20 cellular contexts compared by ENCODE assay signal in genomic region chr2:238863231-238863630, GRCh38. TPM values are rescaled to one million over a fixed set of nuclear protein-coding genes. Genes with fewer than 3 reads are reported as not detected.
DNase-seq lines count a peak whose midpoint lies in the region; ATAC-seq and TF ChIP-seq lines count a peak whose summit lies in the region.
"Had no signal": no experiment of that assay in that cellular context is flagged by ENCODE, and none has a peak within 500 bp of the region (broad histone marks: within the 10 kb centered on the region; RNA-seq: fewer than 3 reads in every experiment).

No MANE protein-coding gene starts in this region.

- no peaks in the 10 kb centered on the region for H3K27me3 ChIP-seq in mammary epithelial cell (ENCODE audit: insufficient read depth, low read length)
- H3K27me3 ChIP-seq in esophagus squamous epithelium = no peaks in the 10 kb centered on the region
- H3K27me3 ChIP-seq in prostate gland (replicated peaks; ENCODE audit: insufficient read depth) = no peaks in the 10 kb centered on the region

- H3K27ac Mint-ChIP-seq in MCF 10A (ENCODE audit: low read depth, unreplicated experiment) = peak overlapping the region; percentile 95
- no peak overlapping the region for H3K27ac Mint-ChIP-seq in activated naive CD4-positive, alpha-beta T cell treated with anti-CD3 and anti-CD28 coated beads, Interleukin-2, amount 50 U/mL, for 72 hours
- H3K27ac Mint-ChIP-seq: activated naive CD8-positive, alpha-beta T cell treated with anti-CD3 and anti-CD28 coated beads, Interleukin-2, amount 10 ng/mL, durations not matched to agents 7 days and 5 days; naive thymus-derived CD8-positive, alpha-beta T cell had no signal

- H3K4me2 ChIP-seq in mammary epithelial cell (ENCODE audit: insufficient read depth, low read depth, low read length) = no peak overlapping the region

- H2AFZ ChIP-seq in mammary epithelial cell (ENCODE audit: low read depth, low read length) = no peak overlapping the region

- no peak for DNase-seq in MCF 10A (ENCODE audit: unreplicated experiment)
- DNase-seq in mammary epithelial cell = no peak
- no peak for DNase-seq in esophagus squamous epithelium (lab: John Stamatoyannopoulos, UW)
- no peak for DNase-seq in prostate gland (ENCODE audit: low spot score)
- no peak for DNase-seq in iPS-NIHi7 (ENCODE audit: extremely low spot score)
- no peak for DNase-seq in omental fat pad (ENCODE audit: low spot score)
- no peak for DNase-seq in activated naive CD4-positive, alpha-beta T cell treated with anti-CD3 and anti-CD28 coated beads, Interleukin-2, amount 50 U/mL, for 72 hours (ENCODE audit: low spot score in 2 of 2)
- DNase-seq: activated CD4-positive, alpha-beta T cell treated with anti-CD3 and anti-CD28 coated beads for 48 hours; activated naive CD8-positive, alpha-beta T cell treated with anti-CD3 and anti-CD28 coated beads, Interleukin-2, amount 10 ng/mL, durations not matched to agents 7 days and 5 days; activated T-cell treated with anti-CD3 and anti-CD28 coated beads, Interleukin-2, amount 50 U/mL, for 4 hours; CD4-positive, CD25-positive, alpha-beta regulatory T cell; DND-41; gastrocnemius medialis; MM.1S; naive thymus-derived CD8-positive, alpha-beta T cell; NCI-H187; NCI-H345; SIG-M5; stimulated activated CD4-positive, alpha-beta T cell treated with anti-CD3 and anti-CD28 coated beads, Interleukin-1b, Interleukin-23, amount 100 ng/mL, for 48 hours had no signal

- H3K27me3 Mint-ChIP-seq in MCF 10A (ENCODE audit: insufficient read depth, unreplicated experiment) = no peaks in the 10 kb centered on the region

- intact Hi-C loops in MCF 10A (cut with micrococcal nuclease) = loop anchor here (5.0 kb wide), 1 partner anchor 84 kb away; no protein-coding TSS in a partner anchor
- intact Hi-C loops in mammary epithelial cell (cut with micrococcal nuclease) = no loop called here
- intact Hi-C loops in esophagus squamous epithelium (cut with DNase I) = no loop called here
- intact Hi-C loops in prostate gland (cut with DNase I) = no loop called here

- TF ChIP-seq CTCF in MCF 10A (IDR thresholded peaks at IDR 0.05; ENCODE audit: unreplicated experiment) = no peak
- no peak for TF ChIP-seq CTCF in mammary epithelial cell (conservative IDR thresholded peaks at IDR 0.05 in 1 of 2, IDR thresholded peaks at IDR 0.05 in 1 of 2; ENCODE audit: extremely low read depth in 1 of 2, insufficient read depth in 1 of 2, low read depth in 1 of 2, low read length in 2 of 2)
- TF ChIP-seq CTCF in esophagus squamous epithelium (IDR thresholded peaks at IDR 0.05) = no peak
- TF ChIP-seq CTCF in prostate gland (IDR thresholded peaks at IDR 0.05) = no peak
- TF ChIP-seq CTCF in omental fat pad (IDR thresholded peaks at IDR 0.05) = no peak

- TF ChIP-seq POLR2A in esophagus squamous epithelium (IDR thresholded peaks at IDR 0.05) (no peak), prostate gland (IDR thresholded peaks at IDR 0.05) (no peak)

- H3K36me3 ChIP-seq in mammary epithelial cell (ENCODE audit: insufficient read depth, low read length) (no peaks in the 10 kb centered on the region), esophagus squamous epithelium (no peaks in the 10 kb centered on the region), prostate gland (no peaks in the 10 kb centered on the region)
- H3K36me3 ChIP-seq: gastrocnemius medialis had no signal

- no peaks in the 10 kb centered on the region for H3K9me3 Mint-ChIP-seq in MCF 10A (ENCODE audit: unreplicated experiment)
- no peaks in the 10 kb centered on the region for H3K9me3 Mint-ChIP-seq in activated naive CD4-positive, alpha-beta T cell treated with anti-CD3 and anti-CD28 coated beads, Interleukin-2, amount 50 U/mL, for 72 hours
- H3K9me3 Mint-ChIP-seq: activated naive CD8-positive, alpha-beta T cell treated with anti-CD3 and anti-CD28 coated beads, Interleukin-2, amount 10 ng/mL, durations not matched to agents 7 days and 5 days; activated T-cell treated with anti-CD3 and anti-CD28 coated beads, Interleukin-2, amount 50 U/mL, for 4 hours; naive thymus-derived CD8-positive, alpha-beta T cell had no signal

- no peaks in the 10 kb centered on the region for H4K20me1 ChIP-seq in mammary epithelial cell (ENCODE audit: insufficient read depth, low read length)

- peaks cover 20% of the 10 kb centered on the region for H3K36me3 Mint-ChIP-seq in MCF 10A (ENCODE audit: insufficient read depth, unreplicated experiment)
- no peaks in the 10 kb centered on the region for H3K36me3 Mint-ChIP-seq in activated naive CD4-positive, alpha-beta T cell treated with anti-CD3 and anti-CD28 coated beads, Interleukin-2, amount 50 U/mL, for 72 hours
- H3K36me3 Mint-ChIP-seq: activated naive CD8-positive, alpha-beta T cell treated with anti-CD3 and anti-CD28 coated beads, Interleukin-2, amount 10 ng/mL, durations not matched to agents 7 days and 5 days; CD4-positive, CD25-positive, alpha-beta regulatory T cell; naive thymus-derived CD8-positive, alpha-beta T cell had no signal

- H3K27ac ChIP-seq in mammary epithelial cell (ENCODE audit: insufficient read depth, low read depth, low read length) = no peak overlapping the region
- H3K27ac ChIP-seq in esophagus squamous epithelium = peak overlapping the region; percentile 66 to 89 (median 84)
- H3K27ac ChIP-seq in prostate gland = peak overlapping the region; percentile 71 to 72

- no peak for ATAC-seq in HG03521 (IDR thresholded peaks at IDR 0.05; ENCODE audit: unreplicated experiment)
- ATAC-seq in omental fat pad (ENCODE audit: low FRiP score) = no peak
- ATAC-seq in activated naive CD4-positive, alpha-beta T cell treated with anti-CD3 and anti-CD28 coated beads, Interleukin-2, amount 50 U/mL, for 72 hours = no peak
- ATAC-seq: activated T-cell treated with anti-CD3 and anti-CD28 coated beads, Interleukin-2, amount 50 U/mL, for 4 hours; gastrocnemius medialis; naive thymus-derived CD8-positive, alpha-beta T cell had no signal

- no peak overlapping the region for H3K4me3 Mint-ChIP-seq in MCF 10A (ENCODE audit: unreplicated experiment)
- H3K4me3 Mint-ChIP-seq: activated naive CD8-positive, alpha-beta T cell treated with anti-CD3 and anti-CD28 coated beads, Interleukin-2, amount 10 ng/mL, durations not matched to agents 7 days and 5 days; activated T-cell treated with anti-CD3 and anti-CD28 coated beads, Interleukin-2, amount 50 U/mL, for 4 hours; CD4-positive, CD25-positive, alpha-beta regulatory T cell; naive thymus-derived CD8-positive, alpha-beta T cell had no signal

- 88% methylated on average over 9 of the region's 14 CpGs for WGBS in mammary epithelial cell (ENCODE audit: low coverage, missing lambda C conversion rate)
- WGBS in esophagus squamous epithelium, 2 donors = 92 to 94% methylated on average over 14 of the region's 14 CpGs
- WGBS in prostate gland = 95% methylated on average over 14 of the region's 14 CpGs

- BruUV-seq in MCF 10A (replicated peaks; lab: Mats Ljungman, UMichigan) = no TSS peak
- no TSS peak for BruUV-seq in mammary epithelial cell (replicated peaks; lab: Mats Ljungman, UMichigan)

- CTCF ChIA-PET in MCF 10A (lab: Yijun Ruan, JAX) = interaction anchor here (0.7 to 1.9 kb wide), 5 partner anchors 15 to 110 kb away, joined by 3 to 5 read pairs (median 3); partner anchors contain the start of gene TWIST2
- CTCF ChIA-PET in mammary epithelial cell (lab: Charles Lee; ENCODE audit: low non-redundant PET) = no interaction called here

- H3K4me1 Mint-ChIP-seq in MCF 10A (ENCODE audit: insufficient read depth, unreplicated experiment) = peaks cover 47% of the 10 kb centered on the region
- H3K4me1 Mint-ChIP-seq: activated naive CD8-positive, alpha-beta T cell treated with anti-CD3 and anti-CD28 coated beads, Interleukin-2, amount 10 ng/mL, durations not matched to agents 7 days and 5 days had no signal

- H3K79me2 ChIP-seq in mammary epithelial cell (ENCODE audit: insufficient read depth, low read length) = peaks cover 59% of the 10 kb centered on the region

- H3K9ac ChIP-seq in mammary epithelial cell (ENCODE audit: insufficient read depth, low read length) = no peak overlapping the region

- dilution Hi-C loops in mammary epithelial cell (cut with HindIII; ENCODE audit: low sequenced_read_pairs) = no loop called here

- H3K4me1 ChIP-seq in mammary epithelial cell (ENCODE audit: insufficient read depth, low read length) (peaks cover 31% of the 10 kb centered on the region), esophagus squamous epithelium (peaks cover 20 to 76% (median 21%) of the 10 kb centered on the region in 3 donors), prostate gland (replicated peaks) (peaks cover 8% of the 10 kb centered on the region)

- POLR2A ChIA-PET in MCF 10A (lab: Yijun Ruan, JAX) = interaction anchor here (0.6 to 4.9 kb wide), 4 partner anchors 13 to 142 kb away, joined by 3 to 54 read pairs (median 4); partner anchors contain the start of gene TWIST2

- H3K9me3 ChIP-seq in mammary epithelial cell (replicated peaks; ENCODE audit: insufficient read depth, low read length) (no peaks in the 10 kb centered on the region), esophagus squamous epithelium (no peaks in the 10 kb centered on the region), prostate gland (no peaks in the 10 kb centered on the region)
- H3K9me3 ChIP-seq: gastrocnemius medialis had no signal

- in situ Hi-C loops in mammary epithelial cell (cut with MboI; ENCODE audit: low sequenced_read_pairs in 2 of 2) = no loop called here

- H3K4me3 ChIP-seq in mammary epithelial cell (replicated peaks in 1 of 3; ENCODE audit: insufficient read depth in 1 of 3, low read depth in 2 of 3, low read length in 3 of 3) = no peak overlapping the region
- no peak overlapping the region for H3K4me3 ChIP-seq in esophagus squamous epithelium
- H3K4me3 ChIP-seq in prostate gland = no peak overlapping the region
- H3K4me3 ChIP-seq: gastrocnemius medialis had no signal

RNA-seq across cellular contexts. Expression of gene TWIST2, which starts 15.3 kb away (rescaled TPM):
- 30.2 and 31.6 TPM in 2 replicates for total RNA-seq in MCF 10A (2022)
- 10 to 100 TPM in 1 of 2 donors, under 1 TPM in 1; 0.83 to 17.6 TPM for total RNA-seq in mammary epithelial cell
- 23.2 TPM for polyA plus RNA-seq in mammary epithelial cell
- polyA minus RNA-seq in mammary epithelial cell = 2.3 TPM
- total RNA-seq in esophagus squamous epithelium = 10 to 100 TPM in 1 of 4 donors, 1 to 10 TPM in 3; 3.1 to 33.0 (median 4.9) TPM
- total RNA-seq in prostate gland = 10 to 100 TPM; 23.5 to 52.9 TPM
- 100 to 1,000 TPM in 2 of 4 donors, 10 to 100 TPM in 2; 90.8 to 141 (median 116) TPM for total RNA-seq in omental fat pad
- not detected for total RNA-seq in activated naive CD4-positive, alpha-beta T cell treated with anti-CD3 and anti-CD28 coated beads, Interleukin-2, amount 50 U/mL, for 72 hours
- total RNA-seq: activated naive CD8-positive, alpha-beta T cell treated with anti-CD3 and anti-CD28 coated beads, Interleukin-2, amount 10 ng/mL, durations not matched to agents 7 days and 5 days; activated T-cell treated with anti-CD3 and anti-CD28 coated beads, Interleukin-2, amount 50 U/mL, for 4 hours; CD4-positive, CD25-positive, alpha-beta regulatory T cell; naive thymus-derived CD8-positive, alpha-beta T cell had no signal
- polyA plus RNA-seq: CD4-positive, CD25-positive, alpha-beta regulatory T cell; naive thymus-derived CD8-positive, alpha-beta T cell had no signal
